ENCODE assay signal across 23 cellular contexts in genomic region chr4:14338206-14338605, GRCh38.
"Had no signal": no experiment of that assay in that cellular context is flagged by ENCODE, and none has a peak within 500 bp of the region (broad histone marks: within the 10 kb centered on the region; RNA-seq: fewer than 3 reads in every experiment).

No MANE protein-coding gene starts in this region.

- H3K9me3 ChIP-seq: psoas muscle, tibial nerve had no signal

- H3K9ac ChIP-seq: neural progenitor cell had no signal

- H3K36me3 ChIP-seq: gastroesophageal sphincter, neural progenitor cell, tibial nerve, WERI-Rb-1 had no signal

- H3K27me3 ChIP-seq: gastroesophageal sphincter, neural progenitor cell, tibial nerve had no signal

- H3K4me3 ChIP-seq: coronary artery, gastroesophageal sphincter, neural progenitor cell, psoas muscle, skin epidermis, tibial nerve had no signal

- DNase-seq: activated CD4-positive, alpha-beta T cell treated with anti-CD3 and anti-CD28 coated beads, Interleukin-2, amount 10 ng/mL, durations not matched to agents 7 days and 5 days; activated CD4-positive, CD25-positive, alpha-beta regulatory T cell treated with anti-CD3 and anti-CD28 coated beads, Interleukin-2, amount 50 U/mL, for 72 hours; activated CD8-positive, alpha-beta memory T cell treated with anti-CD3 and anti-CD28 coated beads, Interleukin-2, amount 10 ng/mL, durations not matched to agents 7 days and 5 days; activated CD8-positive, alpha-beta T cell treated with anti-CD3 and anti-CD28 coated beads for 36 hours; activated gamma-delta T cell; activated naive CD4-positive, alpha-beta T cell treated with anti-CD3 and anti-CD28 coated beads, Interleukin-2, amount 50 U/mL, for 16 hours; activated T-cell treated with anti-CD3 and anti-CD28 coated beads for 4 hours; head of caudate nucleus; hypothalamus; left ventricle myocardium superior; mammary epithelial cell; naive thymus-derived CD8-positive, alpha-beta T cell; psoas muscle; right cardiac atrium; stimulated activated CD4-positive, alpha-beta T cell treated with anti-CD3 and anti-CD28 coated beads, Interleukin-1b, Interleukin-23, amount 100 ng/mL, for 48 hours; stimulated activated naive CD8-positive, alpha-beta T cell treated with anti-CD3 and anti-CD28 coated beads, Interleukin-15, amount 100 ng/mL, for 72 hours; T-helper 1 cell; WERI-Rb-1 had no signal

- H3K4me1 ChIP-seq: psoas muscle, tibial nerve had no signal
